Comparison of ENCODE assay signal across 1 cellular context in genomic region chr20:31835977-31836852, GRCh38.
TF ChIP-seq lines count a peak whose summit lies in the region.

No MANE protein-coding gene starts in this region.

TF ChIP-seq in K562, 482 proteins besides CTCF, POLR2A, EP300 and RAD21 (continued from another document):
- TF ChIP-seq RBM34 (IDR thresholded peaks at IDR 0.05; ENCODE audit: borderline replicate concordance, insufficient read depth, low read length) = no peak
- 0 out of 2 replicates have a peak, but pooled peaks have one; percentile 20 for TF ChIP-seq CBX1 (IDR thresholded peaks at IDR 0.05; ENCODE audit: low read depth)
- TF ChIP-seq TFAM (CRISPR knock-in tag; conservative IDR thresholded peaks at IDR 0.05) = no peak
- no peak for TF ChIP-seq ZNF165 (CRISPR knock-in tag; IDR thresholded peaks at IDR 0.05; ENCODE audit: borderline replicate concordance)
- TF ChIP-seq MAFG (tag; conservative IDR thresholded peaks at IDR 0.05) = no peak
- TF ChIP-seq ARNT (IDR thresholded peaks at IDR 0.05) = no peak
- no peak for TF ChIP-seq MLX (CRISPR knock-in tag; conservative IDR thresholded peaks at IDR 0.05)
- TF ChIP-seq E2F3 (CRISPR knock-in tag; IDR thresholded peaks at IDR 0.05) = no peak
- no peak for TF ChIP-seq ZZZ3 (IDR thresholded peaks at IDR 0.05)
- peak; percentile 53; the same call in 1 of the 2 replicates for TF ChIP-seq MTA1 (IDR thresholded peaks at IDR 0.05; ENCODE audit: borderline replicate concordance)
- no peak for TF ChIP-seq EP400 (IDR thresholded peaks at IDR 0.05)
- TF ChIP-seq NCOA2 (IDR thresholded peaks at IDR 0.05; ENCODE audit: partially characterized antibody in 2 of 2) = no peak
- TF ChIP-seq ZKSCAN1 (IDR thresholded peaks at IDR 0.05; ENCODE audit: low read depth, low read length) = peak; percentile 37; the same call in 1 of the 2 replicates
